ENCODE assay signal across 16 cellular contexts in genomic region chr1:116772648-116773045, GRCh38. TPM values are rescaled to one million over a fixed set of nuclear protein-coding genes. Genes with fewer than 3 reads are reported as not detected.
A peak's percentile ranks its signal among the peaks of the same experiment; 100 is the strongest.
DNase-seq lines count a peak whose midpoint lies in the region; FAIRE-seq and TF ChIP-seq lines count a peak whose summit lies in the region.
"Had no signal": no experiment of that assay in that cellular context is flagged by ENCODE, and none has a peak within 500 bp of the region (broad histone marks: within the 10 kb centered on the region; RNA-seq: fewer than 3 reads in every experiment).

No MANE protein-coding gene starts in this region.

- TF ChIP-seq CTCF in endothelial cell of umbilical vein (IDR thresholded peaks at IDR 0.05; ENCODE audit: extremely low read depth in 1 of 2, insufficient read depth in 1 of 2, low read depth in 1 of 2, low read length in 2 of 2) (no peak), retinal pigment epithelial cell (conservative IDR thresholded peaks at IDR 0.05; ENCODE audit: low read depth, low read length) (no peak)

- H3K4me1 ChIP-seq in endothelial cell of umbilical vein (ENCODE audit: control insufficient read depth, extremely low read depth, insufficient read depth, low read length) = peaks cover 3% of the 10 kb centered on the region

- H3K9me1 ChIP-seq in endothelial cell of umbilical vein (replicated peaks; ENCODE audit: control insufficient read depth, extremely low read depth, insufficient read depth, low read length) = no peaks in the 10 kb centered on the region

- intact Hi-C loops in endothelial cell of umbilical vein (cut with micrococcal nuclease) = no loop called here

- H4K20me1 ChIP-seq in endothelial cell of umbilical vein (replicated peaks; ENCODE audit: control insufficient read depth, extremely low read depth, insufficient read depth, low read length) = no peaks in the 10 kb centered on the region

- H3K4me3 Mint-ChIP-seq in activated CD4-positive, alpha-beta T cell treated with anti-CD3 and anti-CD28 coated beads, Interleukin-2, amount 10 ng/mL, durations not matched to agents 7 days and 5 days = peak overlapping the region; percentile 43
- H3K4me3 Mint-ChIP-seq in T-helper 2 cell treated with Interferon-gamma antibody and Interleukin-4, amounts not matched to agents 5 μg/mL and 100 μg/mL, for 36 hours = peak overlapping the region; percentile 33
- H3K4me3 Mint-ChIP-seq: IgD-negative memory B cell, naive B cell had no signal

- no peak for TF ChIP-seq POLR2A in endothelial cell of umbilical vein (IDR thresholded peaks at IDR 0.05; ENCODE audit: low read depth, low read length)

- H3K27me3 ChIP-seq in endothelial cell of umbilical vein (ENCODE audit: control insufficient read depth in 2 of 2, insufficient read depth in 2 of 2, low read length in 2 of 2) = no peaks in the 10 kb centered on the region

- dilution Hi-C loops in endothelial cell of umbilical vein (cut with MboI; ENCODE audit: extremely low pct_ligation_motif_present, low sequenced_read_pairs) = no loop called here

- CTCF ChIA-PET in activated CD4-positive, alpha-beta T cell treated with anti-CD3 and anti-CD28 coated beads, Interleukin-2, amount 10 ng/mL, durations not matched to agents 7 days and 5 days (lab: Charles Lee) = interaction anchor here (0.8 to 6.1 kb wide), 11 partner anchors 8 to 286 kb away, joined by 3 to 34 read pairs (median 4); partner anchors contain the start of gene CD2
- CTCF ChIA-PET in endothelial cell of umbilical vein (lab: Charles Lee) = interaction anchor here (1.1 to 3.9 kb wide), 3 partner anchors 8 to 35 kb away, joined by 3 to 14 read pairs (median 7); no protein-coding TSS in a partner anchor

- H3K4me1 Mint-ChIP-seq in activated CD4-positive, alpha-beta T cell treated with anti-CD3 and anti-CD28 coated beads, Interleukin-2, amount 10 ng/mL, durations not matched to agents 7 days and 5 days = peaks cover 84% of the 10 kb centered on the region
- H3K4me1 Mint-ChIP-seq in T-helper 2 cell treated with Interferon-gamma antibody and Interleukin-4, amounts not matched to agents 5 μg/mL and 100 μg/mL, for 36 hours (ENCODE audit: low read depth) = peaks cover 66% of the 10 kb centered on the region

- no peaks in the 10 kb centered on the region for H3K9me3 ChIP-seq in endothelial cell of umbilical vein (replicated peaks; ENCODE audit: control insufficient read depth, insufficient read depth, low read length)

- H3K36me3 Mint-ChIP-seq in activated CD4-positive, alpha-beta T cell treated with anti-CD3 and anti-CD28 coated beads, Interleukin-2, amount 10 ng/mL, durations not matched to agents 7 days and 5 days (ENCODE audit: low read depth) = peaks cover 47% of the 10 kb centered on the region
- H3K36me3 Mint-ChIP-seq in T-helper 2 cell treated with Interferon-gamma antibody and Interleukin-4, amounts not matched to agents 5 μg/mL and 100 μg/mL, for 36 hours (ENCODE audit: low read depth) = peaks cover 53% of the 10 kb centered on the region
- H3K36me3 Mint-ChIP-seq: naive B cell had no signal

- H3K4me2 ChIP-seq in endothelial cell of umbilical vein (ENCODE audit: insufficient read depth, low read length) = peak overlapping the region; percentile 10

- peaks cover 18% of the 10 kb centered on the region for H3K9me3 Mint-ChIP-seq in activated CD4-positive, alpha-beta T cell treated with anti-CD3 and anti-CD28 coated beads, Interleukin-2, amount 10 ng/mL, durations not matched to agents 7 days and 5 days
- peaks cover 29% of the 10 kb centered on the region for H3K9me3 Mint-ChIP-seq in T-helper 2 cell treated with Interferon-gamma antibody and Interleukin-4, amounts not matched to agents 5 μg/mL and 100 μg/mL, for 36 hours

- FAIRE-seq in endothelial cell of umbilical vein (lab: Jason Lieb, UNC) = no peak
- FAIRE-seq: islet of Langerhans, small intestine had no signal

- POLR2A ChIA-PET in activated CD4-positive, alpha-beta T cell treated with anti-CD3 and anti-CD28 coated beads, Interleukin-2, amount 10 ng/mL, durations not matched to agents 7 days and 5 days (lab: Charles Lee) = interaction anchor here (0.6 to 1.7 kb wide), 4 partner anchors 9 to 288 kb away, joined by 3 to 11 read pairs (median 4); no protein-coding TSS in a partner anchor
- POLR2A ChIA-PET in endothelial cell of umbilical vein (lab: Charles Lee) = no interaction called here

- H3K79me2 ChIP-seq in endothelial cell of umbilical vein (ENCODE audit: control insufficient read depth, insufficient read depth, low read length) = no peaks in the 10 kb centered on the region

- H3K4me3 ChIP-seq in endothelial cell of umbilical vein (replicated peaks in 1 of 3; ENCODE audit: insufficient read depth in 1 of 3, low read depth in 1 of 3, low read length in 3 of 3) (no peak overlapping the region), retinal pigment epithelial cell (ENCODE audit: low read length) (no peak overlapping the region)

- BruUV-seq in endothelial cell of umbilical vein (replicated peaks; lab: Mats Ljungman, UMichigan) = no TSS peak

- H3K27ac Mint-ChIP-seq in activated CD4-positive, alpha-beta T cell treated with anti-CD3 and anti-CD28 coated beads, Interleukin-2, amount 10 ng/mL, durations not matched to agents 7 days and 5 days = peak overlapping the region; percentile 96
- H3K27ac Mint-ChIP-seq in T-helper 2 cell treated with Interferon-gamma antibody and Interleukin-4, amounts not matched to agents 5 μg/mL and 100 μg/mL, for 36 hours = peak overlapping the region; percentile 70
- H3K27ac Mint-ChIP-seq: IgD-negative memory B cell had no signal

- no peak overlapping the region for H3K9ac ChIP-seq in endothelial cell of umbilical vein (replicated peaks; ENCODE audit: extremely low read depth, insufficient read depth, low read length)

- DNase-seq in activated CD4-positive, alpha-beta T cell treated with anti-CD3 and anti-CD28 coated beads, Interleukin-2, amount 10 ng/mL, durations not matched to agents 7 days and 5 days = no peak
- DNase-seq in activated CD4-positive, alpha-beta T cell treated with anti-CD3 and anti-CD28 coated beads for 1 hour = no peak
- DNase-seq in T-helper 2 cell treated with Interferon-gamma antibody and Interleukin-4, amounts not matched to agents 5 μg/mL and 100 μg/mL, for 36 hours (ENCODE audit: low spot score) = peak; percentile 45
- DNase-seq in endothelial cell of umbilical vein (ENCODE audit: low read depth, low spot score) (peak; percentile 23), retinal pigment epithelial cell (ENCODE audit: low read depth) (peak; percentile 1), GOT3 (lab: John Stamatoyannopoulos, UW) (no peak), NCI-H187 treated with DMSO at 0.1 percent for 48 hours (lab: John Stamatoyannopoulos, UW) (no peak), NCI-H128 (lab: John Stamatoyannopoulos, UW; ENCODE audit: unreplicated experiment) (no peak)
- DNase-seq: caudate nucleus, naive B cell, NCI-H1930, small intestine had no signal

- no peaks in the 10 kb centered on the region for H3K27me3 Mint-ChIP-seq in activated CD4-positive, alpha-beta T cell treated with anti-CD3 and anti-CD28 coated beads, Interleukin-2, amount 10 ng/mL, durations not matched to agents 7 days and 5 days
- no peaks in the 10 kb centered on the region for H3K27me3 Mint-ChIP-seq in T-helper 2 cell treated with Interferon-gamma antibody and Interleukin-4, amounts not matched to agents 5 μg/mL and 100 μg/mL, for 36 hours (ENCODE audit: low read depth)

- no peak overlapping the region for H3K27ac ChIP-seq in endothelial cell of umbilical vein (ENCODE audit: insufficient read depth, low read depth, low read length)

- no peaks in the 10 kb centered on the region for H3K36me3 ChIP-seq in endothelial cell of umbilical vein (ENCODE audit: control insufficient read depth in 2 of 2, extremely low read depth in 1 of 2, insufficient read depth in 2 of 2, low read length in 2 of 2)

- no peak overlapping the region for H2AFZ ChIP-seq in endothelial cell of umbilical vein (ENCODE audit: low read depth, low read length)

TF ChIP-seq in endothelial cell of umbilical vein, 7 proteins besides CTCF, POLR2A, EP300 and RAD21:
- TF ChIP-seq FOS (IDR thresholded peaks at IDR 0.05; ENCODE audit: borderline replicate concordance, insufficient read depth, low read length) = peak; percentile 18
- TF ChIP-seq GATA2 (IDR thresholded peaks at IDR 0.05; ENCODE audit: insufficient read depth, insufficient read length, low read depth, low read length) = no peak
- TF ChIP-seq JUN (IDR thresholded peaks at IDR 0.05; ENCODE audit: borderline replicate concordance, insufficient read depth, insufficient read length, low read depth) = peak; percentile 17

RNA-seq across cellular contexts. Expression of gene CD2, which starts 18.4 kb away (rescaled TPM):
- 100 to 1,000 TPM; 206 to 258 TPM for total RNA-seq in activated CD4-positive, alpha-beta T cell treated with anti-CD3 and anti-CD28 coated beads, Interleukin-2, amount 10 ng/mL, durations not matched to agents 7 days and 5 days
- total RNA-seq in endothelial cell of umbilical vein = not detected in 2 replicates
- polyA plus RNA-seq in endothelial cell of umbilical vein = not detected in 2 replicates
- polyA plus RNA-seq in endothelial cell of umbilical vein (2011; cell fraction: cytosol; rRNA removed) = not detected in 2 replicates
- polyA plus RNA-seq in endothelial cell of umbilical vein (2011; cell fraction: nucleus; rRNA removed) = not detected in 2 replicates
- not detected in 2 replicates for polyA plus RNA-seq in endothelial cell of umbilical vein (2012)
- polyA minus RNA-seq in endothelial cell of umbilical vein = not detected in 2 replicates
- polyA minus RNA-seq in endothelial cell of umbilical vein (2011; cell fraction: cytosol; rRNA and poly(A)+ RNA removed) = not detected
- polyA minus RNA-seq in endothelial cell of umbilical vein (2011; cell fraction: nucleus; rRNA and poly(A)+ RNA removed) = not detected in 2 replicates
- total RNA-seq: fibroblast of villous mesenchyme had no signal
- polyA plus RNA-seq: AG04450 had no signal

Comparison
In these comparisons a context has a peak if more than half of its experiments do, and no peak if none do; other contexts are left out.
1. DNase-seq: peak in T-helper 2 cell treated with Interferon-gamma antibody and Interleukin-4, amounts not matched to agents 5 μg/mL and 100 μg/mL, for 36 hours (single experiment), endothelial cell of umbilical vein (single experiment) and retinal pigment epithelial cell (single experiment); none in activated CD4-positive, alpha-beta T cell treated with anti-CD3 and anti-CD28 coated beads, Interleukin-2, amount 10 ng/mL, durations not matched to agents 7 days and 5 days (single experiment), activated CD4-positive, alpha-beta T cell treated with anti-CD3 and anti-CD28 coated beads for 1 hour (single experiment), GOT3 (single experiment), NCI-H187 treated with DMSO at 0.1 percent for 48 hours (single experiment) and NCI-H128 (single experiment).
2. RNA of gene CD2, which starts 18.4 kb away (total RNA-seq): 206 to 258 TPM in activated CD4-positive, alpha-beta T cell treated with anti-CD3 and anti-CD28 coated beads, Interleukin-2, amount 10 ng/mL, durations not matched to agents 7 days and 5 days; not detected in endothelial cell of umbilical vein; every median in the first group is over 100 times any median in the second.